Comparison of ENCODE assay signal across 15 cellular contexts in the genomic region with DNA sequence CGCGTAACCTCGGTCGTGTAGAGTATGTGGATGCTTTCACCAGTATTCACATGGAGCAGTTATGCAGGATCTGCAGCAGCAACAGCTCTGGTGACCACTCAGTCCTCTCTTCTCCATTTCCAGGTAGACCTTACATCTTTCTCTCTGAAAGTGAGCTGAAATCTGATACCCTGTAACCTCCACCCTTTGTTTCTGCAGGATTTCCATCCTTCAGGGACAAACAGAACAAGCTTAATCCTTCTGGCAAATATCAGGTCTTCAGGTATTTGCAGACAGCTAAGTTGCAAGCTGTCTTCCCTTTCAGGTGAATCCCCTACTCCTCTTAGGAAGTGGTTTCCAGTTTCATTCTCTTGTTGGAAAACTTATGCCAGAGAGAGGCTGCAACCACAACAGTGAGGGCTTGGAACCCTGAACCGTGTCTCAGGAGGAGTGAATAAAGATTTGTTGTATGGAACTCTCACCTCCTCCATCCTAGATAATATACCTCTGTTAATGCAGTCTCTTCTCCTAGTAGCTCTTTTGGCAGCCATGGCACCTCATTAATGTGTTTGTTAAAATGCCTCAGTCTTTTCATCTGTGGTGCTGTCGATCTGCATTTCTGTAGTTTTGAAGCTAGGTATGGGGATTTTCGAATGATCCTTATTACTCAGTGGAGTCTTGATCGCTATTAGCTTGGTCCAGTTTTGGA.
A peak's percentile ranks its signal among the peaks of the same experiment; 100 is the strongest.
DNase-seq lines count a peak whose midpoint lies in the region; ATAC-seq and TF ChIP-seq lines count a peak whose summit lies in the region.
"Had no signal": no experiment of that assay in that cellular context is flagged by ENCODE, and none has a peak within 500 bp of the region (broad histone marks: within the 10 kb centered on the region; RNA-seq: fewer than 3 reads in every experiment).

No MANE protein-coding gene starts in this region.

- TF ChIP-seq CTCF in PC-3 (conservative IDR thresholded peaks at IDR 0.05; ENCODE audit: low read depth, low read length) (no peak), OCI-LY7 (conservative IDR thresholded peaks at IDR 0.05; ENCODE audit: low read length) (no peak), PC-9 (conservative IDR thresholded peaks at IDR 0.05) (no peak)

- intact Hi-C loops in PC-3 (cut with micrococcal nuclease) = no loop called here
- intact Hi-C loops in OCI-LY7 (cut with micrococcal nuclease; ENCODE audit: unreplicated experiment) = no loop called here
- intact Hi-C loops in PC-9 (cut with micrococcal nuclease; ENCODE audit: unreplicated experiment) = no loop called here

- H3K27me3 ChIP-seq in PC-3 (ENCODE audit: low read length) (no peaks in the 10 kb centered on the region), PC-9 (ENCODE audit: insufficient read depth, low read depth) (no peaks in the 10 kb centered on the region)
- H3K27me3 ChIP-seq: MG63, upper lobe of right lung had no signal

- DNase-seq in NCI-H1417 (lab: John Stamatoyannopoulos, UW) (peak in 2 of 3 experiments; percentile 2 to 51), NCI-H1417 treated with DMSO at 0.1 percent for 48 hours (lab: John Stamatoyannopoulos, UW) (no peak), ELF-1 (ENCODE audit: low read depth, low spot score) (peak; percentile 58), PC-3 (peak; percentile 41), iPS-NIHi7 (ENCODE audit: extremely low spot score) (peak; percentile 32), OCI-LY7 (ENCODE audit: low spot score) (no peak), PC-9 (no peak)
- DNase-seq in central memory CD4-positive, alpha-beta T cell = no peak
- DNase-seq: activated CD4-positive, alpha-beta T cell treated with anti-CD3 and anti-CD28 coated beads for 36 hours; EL; MG63; NCI-H446 treated with DMSO at 0.1 percent for 48 hours; nucleus accumbens; upper lobe of right lung had no signal

- CTCF ChIA-PET in PC-3 (lab: Charles Lee) (no interaction called here), OCI-LY7 (lab: Charles Lee; ENCODE audit: unreplicated experiment) (no interaction called here), PC-9 (lab: Charles Lee) (interaction anchor here (0.5 kb wide), 1 partner anchor 87 kb away, joined by 16 read pairs; no protein-coding TSS in a partner anchor)

- H3K4me1 ChIP-seq in PC-3 (ENCODE audit: insufficient read depth, low read length) = peaks cover 20% of the 10 kb centered on the region
- H3K4me1 ChIP-seq in OCI-LY7 (ENCODE audit: insufficient read depth, low read length, poor library complexity, severe bottlenecking) = peaks cover 11% of the 10 kb centered on the region
- peaks cover 12% of the 10 kb centered on the region for H3K4me1 ChIP-seq in PC-9 (replicated peaks; ENCODE audit: insufficient read depth)

- no peaks in the 10 kb centered on the region for H4K20me1 ChIP-seq in PC-3 (ENCODE audit: low read length)
- no peaks in the 10 kb centered on the region for H4K20me1 ChIP-seq in OCI-LY7 (ENCODE audit: insufficient read depth, low read length)
- no peaks in the 10 kb centered on the region for H4K20me1 ChIP-seq in PC-9 (ENCODE audit: insufficient read depth)

- H3K4me2 ChIP-seq in PC-3 (ENCODE audit: low read length) = 0 out of 2 replicates have a peak overlapping the region, but pooled peaks have one; percentile 2
- H3K4me2 ChIP-seq in OCI-LY7 (ENCODE audit: low read length) = no peak overlapping the region
- H3K4me2 ChIP-seq in PC-9 = no peak overlapping the region

- H3K9me3 ChIP-seq in PC-3 (ENCODE audit: low read length) (no peaks in the 10 kb centered on the region), OCI-LY7 (ENCODE audit: low read length) (no peaks in the 10 kb centered on the region), PC-9 (ENCODE audit: insufficient read depth, low read depth) (no peaks in the 10 kb centered on the region)
- H3K9me3 ChIP-seq: upper lobe of right lung had no signal

- POLR2A ChIA-PET in PC-3 (lab: Charles Lee; ENCODE audit: unreplicated experiment) = interaction anchor here (0.6 kb wide), 1 partner anchor 83 kb away, joined by 3 read pairs; no protein-coding TSS in a partner anchor
- POLR2A ChIA-PET in OCI-LY7 (lab: Charles Lee) = interaction anchor here (0.6 to 1.7 kb wide), 4 partner anchors 7 to 37 kb away, joined by 3 to 7 read pairs (median 3); no protein-coding TSS in a partner anchor
- POLR2A ChIA-PET in PC-9 (lab: Charles Lee; ENCODE audit: unreplicated experiment) = interaction anchor here (0.6 kb wide), 1 partner anchor 573 kb away, joined by 4 read pairs; no protein-coding TSS in a partner anchor

- H3F3A ChIP-seq in PC-3 (ENCODE audit: low read length, unreplicated experiment) (no peaks in the 10 kb centered on the region), PC-9 (ENCODE audit: insufficient read depth, low read depth) (peaks cover 13% of the 10 kb centered on the region; the same call in 1 of the 2 replicates)

- H3K79me2 ChIP-seq in PC-3 (ENCODE audit: low read length) (no peaks in the 10 kb centered on the region), OCI-LY7 (ENCODE audit: insufficient read depth, low read depth, low read length) (no peaks in the 10 kb centered on the region), PC-9 (ENCODE audit: low read depth) (peaks cover 11% of the 10 kb centered on the region; the same call in 1 of the 2 replicates)

- H3K9ac ChIP-seq in PC-3 (ENCODE audit: low read length) = no peak overlapping the region

- H3K27ac ChIP-seq in PC-3 (ENCODE audit: low read length) = no peak overlapping the region
- no peak overlapping the region for H3K27ac ChIP-seq in OCI-LY7 (ENCODE audit: low read depth, low read length, poor library complexity, severe bottlenecking)
- no peak overlapping the region for H3K27ac ChIP-seq in PC-9
- H3K27ac ChIP-seq: upper lobe of right lung had no signal

- H3K4me3 ChIP-seq in PC-3 (ENCODE audit: low read length) (no peak overlapping the region), OCI-LY7 (ENCODE audit: low read depth, low read length, poor library complexity, severe bottlenecking) (no peak overlapping the region), PC-9 (no peak overlapping the region)
- H3K4me3 ChIP-seq: MG63, upper lobe of right lung had no signal

- no peaks in the 10 kb centered on the region for H3K36me3 ChIP-seq in PC-3 (ENCODE audit: low read depth, low read length)
- H3K36me3 ChIP-seq in OCI-LY7 (ENCODE audit: insufficient read depth, low read length) = no peaks in the 10 kb centered on the region
- H3K36me3 ChIP-seq in PC-9 (ENCODE audit: low read depth) = no peaks in the 10 kb centered on the region
- H3K36me3 ChIP-seq: MG63, upper lobe of right lung had no signal

- BruUV-seq in PC-3 (replicated peaks; lab: Mats Ljungman, UMichigan) (no TSS peak), OCI-LY7 (replicated peaks; lab: Mats Ljungman, UMichigan) (no TSS peak), PC-9 (replicated peaks; lab: Mats Ljungman, UMichigan) (no TSS peak)

- H2AFZ ChIP-seq in PC-3 (ENCODE audit: low read length) (no peak overlapping the region), OCI-LY7 (ENCODE audit: low read length) (no peak overlapping the region), PC-9 (no peak overlapping the region)

- peak; percentile 54 for ATAC-seq in PC-3
- ATAC-seq: activated CD4-positive, alpha-beta T cell treated with anti-CD3 and anti-CD28 coated beads for 36 hours; Right ventricle myocardium inferior; upper lobe of right lung had no signal

- H3K9me2 ChIP-seq in PC-3 (replicated peaks; ENCODE audit: low read length) = no peaks in the 10 kb centered on the region
- no peaks in the 10 kb centered on the region for H3K9me2 ChIP-seq in OCI-LY7 (ENCODE audit: insufficient read depth, low read length)
- no peaks in the 10 kb centered on the region for H3K9me2 ChIP-seq in PC-9 (ENCODE audit: insufficient read depth)

Comparison
In these comparisons a context has a peak if more than half of its experiments do, and no peak if none do; other contexts are left out.
1. DNase-seq: peak in NCI-H1417 (2 of 3), ELF-1 (single experiment), PC-3 (single experiment) and iPS-NIHi7 (single experiment); none in NCI-H1417 treated with DMSO at 0.1 percent for 48 hours (single experiment), central memory CD4-positive, alpha-beta T cell (single experiment), OCI-LY7 (single experiment) and PC-9 (0 of 2).